25 cellular contexts compared by ENCODE assay signal in genomic region chr7:95919574-95919973, GRCh38.
DNase-seq lines count a peak whose midpoint lies in the region; ATAC-seq and TF ChIP-seq lines count a peak whose summit lies in the region.
"Had no signal": no experiment of that assay in that cellular context is flagged by ENCODE, and none has a peak within 500 bp of the region (broad histone marks: within the 10 kb centered on the region; RNA-seq: fewer than 3 reads in every experiment).

No MANE protein-coding gene starts in this region.

- no peak for ATAC-seq in HG03139 (IDR thresholded peaks at IDR 0.05; ENCODE audit: unreplicated experiment)
- ATAC-seq: activated CD4-positive, alpha-beta T cell treated with anti-CD3 and anti-CD28 coated beads for 36 hours; activated CD8-positive, alpha-beta memory T cell treated with anti-CD3 and anti-CD28 coated beads, Interleukin-2, amount 10 ng/mL, durations not matched to agents 7 days and 5 days; HepG2; pancreas; Right ventricle myocardium inferior; stimulated activated effector memory CD8-positive, alpha-beta T cell treated with anti-CD3 and anti-CD28 coated beads, Interleukin-12 subunit alpha, Interleukin-12 subunit beta, amount 100 ng/mL, for 72 hours had no signal

- H3K27ac Mint-ChIP-seq in HFFc6 (no peak overlapping the region), neural crest cell (ENCODE audit: unreplicated experiment) (no peak overlapping the region)
- H3K27ac Mint-ChIP-seq in CD4-positive, alpha-beta memory T cell = no peak overlapping the region
- H3K27ac Mint-ChIP-seq: activated CD4-positive, alpha-beta T cell treated with anti-CD3 and anti-CD28 coated beads for 36 hours; activated CD8-positive, alpha-beta memory T cell treated with anti-CD3 and anti-CD28 coated beads, Interleukin-2, amount 10 ng/mL, durations not matched to agents 7 days and 5 days; activated T-helper 2 cell treated with anti-CD3 and anti-CD28 coated beads, Interferon-gamma antibody, Interleukin-2, Interleukin-4, amounts not matched to agents 10 μg/mL and 5 μg/mL and 100 μg/mL, durations not matched to agents 14 hours and 24 hours and 36 hours; stimulated activated effector memory CD8-positive, alpha-beta T cell treated with anti-CD3 and anti-CD28 coated beads, Interleukin-12 subunit alpha, Interleukin-12 subunit beta, amount 100 ng/mL, for 72 hours had no signal

- intact Hi-C loops in CD4-positive, alpha-beta memory T cell (cut with micrococcal nuclease) = no loop called here

- CTCF ChIA-PET in CD4-positive, alpha-beta memory T cell (lab: Charles Lee; ENCODE audit: partially characterized antibody) = interaction anchor here (0.6 to 4.1 kb wide), 3 partner anchors 13 to 1119 kb away, joined by 3 to 16 read pairs (median 7); no protein-coding TSS in a partner anchor

- no peaks in the 10 kb centered on the region for H3K36me3 ChIP-seq in CD4-positive, alpha-beta memory T cell (ENCODE audit: insufficient read depth, low read length)
- H3K36me3 ChIP-seq: breast epithelium, pancreas, sigmoid colon, suprapubic skin, vagina had no signal

- H3K9me3 ChIP-seq in CD4-positive, alpha-beta memory T cell (ENCODE audit: control insufficient read depth in 1 of 2, low read length in 2 of 2) = no peaks in the 10 kb centered on the region
- H3K9me3 ChIP-seq: breast epithelium, pancreas, sigmoid colon, suprapubic skin, vagina had no signal

- DNase-seq in AG09309 (ENCODE audit: low read depth) (no peak), HFFc6 (no peak), cardiac fibroblast (ENCODE audit: low read depth in 2 of 2) (peak in 1 of 2 donors; percentile 2), neural crest cell (ENCODE audit: low read depth, low spot score) (no peak), DMS153 treated with DMSO at 0.1 percent for 48 hours (lab: John Stamatoyannopoulos, UW; ENCODE audit: unreplicated experiment) (no peak)
- DNase-seq in CD4-positive, alpha-beta memory T cell = no peak
- DNase-seq in activated CD4-positive, alpha-beta T cell treated with anti-CD3 and anti-CD28 coated beads for 48 hours = no peak
- DNase-seq: activated CD4-positive, alpha-beta T cell treated with anti-CD3 and anti-CD28 coated beads for 36 hours; activated CD8-positive, alpha-beta memory T cell treated with anti-CD3 and anti-CD28 coated beads, Interleukin-2, amount 10 ng/mL, durations not matched to agents 7 days and 5 days; Calu3; cortex of kidney; foreskin melanocyte; NCI-H510A; pancreas; sigmoid colon; SW 1271 had no signal

- H3K27me3 ChIP-seq in CD4-positive, alpha-beta memory T cell (ENCODE audit: insufficient read depth, low read length) = no peaks in the 10 kb centered on the region
- H3K27me3 ChIP-seq: breast epithelium, sigmoid colon, suprapubic skin, vagina had no signal

- peaks cover 32% of the 10 kb centered on the region for H3K4me1 Mint-ChIP-seq in HFFc6 (ENCODE audit: low read depth)
- H3K4me1 Mint-ChIP-seq in neural crest cell = peaks cover 4% of the 10 kb centered on the region
- H3K4me1 Mint-ChIP-seq in CD4-positive, alpha-beta memory T cell = peaks cover 0 to 4% (median 2%) of the 10 kb centered on the region in 4 donors

- no peaks in the 10 kb centered on the region for H3K9me3 Mint-ChIP-seq in HFFc6
- H3K9me3 Mint-ChIP-seq in neural crest cell = no peaks in the 10 kb centered on the region
- H3K9me3 Mint-ChIP-seq in CD4-positive, alpha-beta memory T cell = no peaks in the 10 kb centered on the region
- H3K9me3 Mint-ChIP-seq: activated T-helper 2 cell treated with anti-CD3 and anti-CD28 coated beads, Interferon-gamma antibody, Interleukin-2, Interleukin-4, amounts not matched to agents 10 μg/mL and 5 μg/mL and 100 μg/mL, durations not matched to agents 14 hours and 24 hours and 36 hours; stimulated activated effector memory CD8-positive, alpha-beta T cell treated with anti-CD3 and anti-CD28 coated beads, Interleukin-12 subunit alpha, Interleukin-12 subunit beta, amount 100 ng/mL, for 72 hours had no signal

- H3K27me3 Mint-ChIP-seq in HFFc6 (ENCODE audit: insufficient read depth) (no peaks in the 10 kb centered on the region), neural crest cell (ENCODE audit: low read depth) (peaks cover 48% of the 10 kb centered on the region)
- H3K27me3 Mint-ChIP-seq in CD4-positive, alpha-beta memory T cell = peaks cover 5 to 11% of the 10 kb centered on the region in 2 donors

- no peaks in the 10 kb centered on the region for H3K4me1 ChIP-seq in CD4-positive, alpha-beta memory T cell (ENCODE audit: insufficient read depth, low read length)
- H3K4me1 ChIP-seq: breast epithelium, pancreas, suprapubic skin, vagina had no signal

- POLR2A ChIA-PET in CD4-positive, alpha-beta memory T cell (lab: Charles Lee; ENCODE audit: partially characterized antibody) = no interaction called here

- H3K36me3 Mint-ChIP-seq in HFFc6 (ENCODE audit: low read depth) (no peaks in the 10 kb centered on the region), neural crest cell (ENCODE audit: low read depth) (no peaks in the 10 kb centered on the region)
- H3K36me3 Mint-ChIP-seq in CD4-positive, alpha-beta memory T cell = no peaks in the 10 kb centered on the region
- H3K36me3 Mint-ChIP-seq: activated CD8-positive, alpha-beta memory T cell treated with anti-CD3 and anti-CD28 coated beads, Interleukin-2, amount 10 ng/mL, durations not matched to agents 7 days and 5 days; stimulated activated effector memory CD8-positive, alpha-beta T cell treated with anti-CD3 and anti-CD28 coated beads, Interleukin-12 subunit alpha, Interleukin-12 subunit beta, amount 100 ng/mL, for 72 hours had no signal

- H3K4me3 Mint-ChIP-seq in HFFc6 (no peak overlapping the region), neural crest cell (no peak overlapping the region)
- no peak overlapping the region for H3K4me3 Mint-ChIP-seq in CD4-positive, alpha-beta memory T cell
- H3K4me3 Mint-ChIP-seq: activated CD4-positive, alpha-beta T cell treated with anti-CD3 and anti-CD28 coated beads for 36 hours; activated CD8-positive, alpha-beta memory T cell treated with anti-CD3 and anti-CD28 coated beads, Interleukin-2, amount 10 ng/mL, durations not matched to agents 7 days and 5 days; stimulated activated effector memory CD8-positive, alpha-beta T cell treated with anti-CD3 and anti-CD28 coated beads, Interleukin-12 subunit alpha, Interleukin-12 subunit beta, amount 100 ng/mL, for 72 hours had no signal

- TF ChIP-seq CTCF in AG09309 (IDR thresholded peaks at IDR 0.05; ENCODE audit: control insufficient read depth, insufficient read depth, low read depth, low read length, missing control alignments) (peak; percentile 11), HFFc6 (IDR thresholded peaks at IDR 0.05) (peak; percentile 64; the same call in 1 of the 2 replicates), cardiac fibroblast (IDR thresholded peaks at IDR 0.05; ENCODE audit: low read depth, low read length) (peak; percentile 1), neural crest cell (conservative IDR thresholded peaks at IDR 0.05) (peak; percentile 52)

- H3K4me3 ChIP-seq in AG09309 (ENCODE audit: control insufficient read depth, low read depth, low read length) (no peak overlapping the region), cardiac fibroblast (replicated peaks in 1 of 2; ENCODE audit: low read depth in 2 of 2, low read length in 2 of 2) (no peak overlapping the region)
- no peak overlapping the region for H3K4me3 ChIP-seq in CD4-positive, alpha-beta memory T cell (ENCODE audit: low read length in 2 of 2)
- H3K4me3 ChIP-seq: breast epithelium, lung, pancreas, sigmoid colon, suprapubic skin, vagina had no signal

- no peak overlapping the region for H3K27ac ChIP-seq in CD4-positive, alpha-beta memory T cell (ENCODE audit: low read depth, low read length)
- H3K27ac ChIP-seq: breast epithelium, pancreas, sigmoid colon, suprapubic skin, vagina had no signal

Comparison
In these comparisons a context has a peak if more than half of its experiments do, and no peak if none do; other contexts are left out.
1. CTCF ChIP-seq: peak in every context shown above with its lines; median percentile 64 in HFFc6; 52 in neural crest cell; 11 in AG09309; 1 in cardiac fibroblast.